2 cellular contexts compared by ENCODE assay signal in the genomic region with DNA sequence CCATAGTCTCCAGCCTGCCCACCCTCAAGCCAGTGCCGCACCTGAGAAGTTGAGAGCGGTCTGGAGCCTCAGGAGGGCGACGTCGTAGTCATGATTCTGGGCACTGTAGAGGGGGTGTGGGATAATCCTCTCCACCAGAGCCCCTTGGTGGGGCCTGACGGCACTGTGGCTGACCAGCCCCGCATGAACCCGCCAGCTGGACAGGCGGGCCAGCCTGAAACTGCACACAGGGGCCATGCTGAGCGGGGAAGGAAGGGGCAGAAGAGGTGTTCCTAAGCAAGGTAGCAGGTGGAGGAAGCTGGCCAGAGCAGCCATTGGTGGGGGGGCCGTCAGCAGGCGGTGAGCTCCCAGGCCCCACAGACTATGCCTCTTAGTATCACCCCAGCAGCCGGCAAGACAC.
TF ChIP-seq lines count a peak whose summit lies in the region.

No MANE protein-coding gene starts in this region.

TF ChIP-seq in GM23338, 12 proteins besides CTCF, POLR2A, EP300 and RAD21:
- TF ChIP-seq, protein P1, sequence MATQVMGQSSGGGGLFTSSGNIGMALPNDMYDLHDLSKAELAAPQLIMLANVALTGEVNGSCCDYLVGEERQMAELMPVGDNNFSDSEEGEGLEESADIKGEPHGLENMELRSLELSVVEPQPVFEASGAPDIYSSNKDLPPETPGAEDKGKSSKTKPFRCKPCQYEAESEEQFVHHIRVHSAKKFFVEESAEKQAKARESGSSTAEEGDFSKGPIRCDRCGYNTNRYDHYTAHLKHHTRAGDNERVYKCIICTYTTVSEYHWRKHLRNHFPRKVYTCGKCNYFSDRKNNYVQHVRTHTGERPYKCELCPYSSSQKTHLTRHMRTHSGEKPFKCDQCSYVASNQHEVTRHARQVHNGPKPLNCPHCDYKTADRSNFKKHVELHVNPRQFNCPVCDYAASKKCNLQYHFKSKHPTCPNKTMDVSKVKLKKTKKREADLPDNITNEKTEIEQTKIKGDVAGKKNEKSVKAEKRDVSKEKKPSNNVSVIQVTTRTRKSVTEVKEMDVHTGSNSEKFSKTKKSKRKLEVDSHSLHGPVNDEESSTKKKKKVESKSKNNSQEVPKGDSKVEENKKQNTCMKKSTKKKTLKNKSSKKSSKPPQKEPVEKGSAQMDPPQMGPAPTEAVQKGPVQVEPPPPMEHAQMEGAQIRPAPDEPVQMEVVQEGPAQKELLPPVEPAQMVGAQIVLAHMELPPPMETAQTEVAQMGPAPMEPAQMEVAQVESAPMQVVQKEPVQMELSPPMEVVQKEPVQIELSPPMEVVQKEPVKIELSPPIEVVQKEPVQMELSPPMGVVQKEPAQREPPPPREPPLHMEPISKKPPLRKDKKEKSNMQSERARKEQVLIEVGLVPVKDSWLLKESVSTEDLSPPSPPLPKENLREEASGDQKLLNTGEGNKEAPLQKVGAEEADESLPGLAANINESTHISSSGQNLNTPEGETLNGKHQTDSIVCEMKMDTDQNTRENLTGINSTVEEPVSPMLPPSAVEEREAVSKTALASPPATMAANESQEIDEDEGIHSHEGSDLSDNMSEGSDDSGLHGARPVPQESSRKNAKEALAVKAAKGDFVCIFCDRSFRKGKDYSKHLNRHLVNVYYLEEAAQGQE (IDR thresholded peaks at IDR 0.05; ENCODE audit: unreplicated experiment): no peak
- TF ChIP-seq, protein P2, sequence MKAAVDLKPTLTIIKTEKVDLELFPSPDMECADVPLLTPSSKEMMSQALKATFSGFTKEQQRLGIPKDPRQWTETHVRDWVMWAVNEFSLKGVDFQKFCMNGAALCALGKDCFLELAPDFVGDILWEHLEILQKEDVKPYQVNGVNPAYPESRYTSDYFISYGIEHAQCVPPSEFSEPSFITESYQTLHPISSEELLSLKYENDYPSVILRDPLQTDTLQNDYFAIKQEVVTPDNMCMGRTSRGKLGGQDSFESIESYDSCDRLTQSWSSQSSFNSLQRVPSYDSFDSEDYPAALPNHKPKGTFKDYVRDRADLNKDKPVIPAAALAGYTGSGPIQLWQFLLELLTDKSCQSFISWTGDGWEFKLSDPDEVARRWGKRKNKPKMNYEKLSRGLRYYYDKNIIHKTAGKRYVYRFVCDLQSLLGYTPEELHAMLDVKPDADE (IDR thresholded peaks at IDR 0.05): no peak
- no peak for TF ChIP-seq CREB1 (CRISPR knock-in tag; IDR thresholded peaks at IDR 0.05; ENCODE audit: low read depth)
- TF ChIP-seq JUNB (IDR thresholded peaks at IDR 0.05; ENCODE audit: unreplicated experiment): no peak
- no peak for TF ChIP-seq STAT1 (IDR thresholded peaks at IDR 0.05; ENCODE audit: unreplicated experiment)
- TF ChIP-seq, protein P3, sequence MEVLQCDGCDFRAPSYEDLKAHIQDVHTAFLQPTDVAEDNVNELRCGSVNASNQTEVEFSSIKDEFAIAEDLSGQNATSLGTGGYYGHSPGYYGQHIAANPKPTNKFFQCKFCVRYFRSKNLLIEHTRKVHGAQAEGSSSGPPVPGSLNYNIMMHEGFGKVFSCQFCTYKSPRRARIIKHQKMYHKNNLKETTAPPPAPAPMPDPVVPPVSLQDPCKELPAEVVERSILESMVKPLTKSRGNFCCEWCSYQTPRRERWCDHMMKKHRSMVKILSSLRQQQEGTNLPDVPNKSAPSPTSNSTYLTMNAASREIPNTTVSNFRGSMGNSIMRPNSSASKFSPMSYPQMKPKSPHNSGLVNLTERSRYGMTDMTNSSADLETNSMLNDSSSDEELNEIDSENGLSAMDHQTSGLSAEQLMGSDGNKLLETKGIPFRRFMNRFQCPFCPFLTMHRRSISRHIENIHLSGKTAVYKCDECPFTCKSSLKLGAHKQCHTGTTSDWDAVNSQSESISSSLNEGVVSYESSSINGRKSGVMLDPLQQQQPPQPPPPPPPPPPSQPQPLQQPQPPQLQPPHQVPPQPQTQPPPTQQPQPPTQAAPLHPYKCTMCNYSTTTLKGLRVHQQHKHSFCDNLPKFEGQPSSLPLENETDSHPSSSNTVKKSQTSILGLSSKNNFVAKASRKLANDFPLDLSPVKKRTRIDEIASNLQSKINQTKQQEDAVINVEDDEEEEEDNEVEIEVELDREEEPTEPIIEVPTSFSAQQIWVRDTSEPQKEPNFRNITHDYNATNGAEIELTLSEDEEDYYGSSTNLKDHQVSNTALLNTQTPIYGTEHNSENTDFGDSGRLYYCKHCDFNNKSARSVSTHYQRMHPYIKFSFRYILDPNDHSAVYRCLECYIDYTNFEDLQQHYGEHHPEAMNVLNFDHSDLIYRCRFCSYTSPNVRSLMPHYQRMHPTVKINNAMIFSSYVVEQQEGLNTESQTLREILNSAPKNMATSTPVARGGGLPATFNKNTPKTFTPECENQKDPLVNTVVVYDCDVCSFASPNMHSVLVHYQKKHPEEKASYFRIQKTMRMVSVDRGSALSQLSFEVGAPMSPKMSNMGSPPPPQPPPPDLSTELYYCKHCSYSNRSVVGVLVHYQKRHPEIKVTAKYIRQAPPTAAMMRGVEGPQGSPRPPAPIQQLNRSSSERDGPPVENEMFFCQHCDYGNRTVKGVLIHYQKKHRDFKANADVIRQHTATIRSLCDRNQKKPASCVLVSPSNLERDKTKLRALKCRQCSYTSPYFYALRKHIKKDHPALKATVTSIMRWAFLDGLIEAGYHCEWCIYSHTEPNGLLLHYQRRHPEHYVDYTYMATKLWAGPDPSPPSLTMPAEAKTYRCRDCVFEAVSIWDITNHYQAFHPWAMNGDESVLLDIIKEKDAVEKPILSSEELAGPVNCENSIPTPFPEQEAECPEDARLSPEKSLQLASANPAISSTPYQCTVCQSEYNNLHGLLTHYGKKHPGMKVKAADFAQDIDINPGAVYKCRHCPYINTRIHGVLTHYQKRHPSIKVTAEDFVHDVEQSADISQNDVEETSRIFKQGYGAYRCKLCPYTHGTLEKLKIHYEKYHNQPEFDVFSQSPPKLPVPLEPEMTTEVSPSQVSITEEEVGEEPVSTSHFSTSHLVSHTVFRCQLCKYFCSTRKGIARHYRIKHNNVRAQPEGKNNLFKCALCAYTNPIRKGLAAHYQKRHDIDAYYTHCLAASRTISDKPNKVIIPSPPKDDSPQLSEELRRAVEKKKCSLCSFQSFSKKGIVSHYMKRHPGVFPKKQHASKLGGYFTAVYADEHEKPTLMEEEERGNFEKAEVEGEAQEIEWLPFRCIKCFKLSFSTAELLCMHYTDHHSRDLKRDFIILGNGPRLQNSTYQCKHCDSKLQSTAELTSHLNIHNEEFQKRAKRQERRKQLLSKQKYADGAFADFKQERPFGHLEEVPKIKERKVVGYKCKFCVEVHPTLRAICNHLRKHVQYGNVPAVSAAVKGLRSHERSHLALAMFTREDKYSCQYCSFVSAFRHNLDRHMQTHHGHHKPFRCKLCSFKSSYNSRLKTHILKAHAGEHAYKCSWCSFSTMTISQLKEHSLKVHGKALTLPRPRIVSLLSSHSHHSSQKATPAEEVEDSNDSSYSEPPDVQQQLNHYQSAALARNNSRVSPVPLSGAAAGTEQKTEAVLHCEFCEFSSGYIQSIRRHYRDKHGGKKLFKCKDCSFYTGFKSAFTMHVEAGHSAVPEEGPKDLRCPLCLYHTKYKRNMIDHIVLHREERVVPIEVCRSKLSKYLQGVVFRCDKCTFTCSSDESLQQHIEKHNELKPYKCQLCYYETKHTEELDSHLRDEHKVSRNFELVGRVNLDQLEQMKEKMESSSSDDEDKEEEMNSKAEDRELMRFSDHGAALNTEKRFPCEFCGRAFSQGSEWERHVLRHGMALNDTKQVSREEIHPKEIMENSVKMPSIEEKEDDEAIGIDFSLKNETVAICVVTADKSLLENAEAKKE (CRISPR knock-in tag; IDR thresholded peaks at IDR 0.05): no peak
- TF ChIP-seq POLR2AphosphoS5 (IDR thresholded peaks at IDR 0.05; ENCODE audit: low read depth): no peak
- TF ChIP-seq ZNF331 (CRISPR knock-in tag; IDR thresholded peaks at IDR 0.05; ENCODE audit: low read depth): no peak
TF ChIP-seq in GM23338: peak in this region for 0.

TF ChIP-seq in H1, 55 proteins besides CTCF, POLR2A, EP300 and RAD21:
- TF ChIP-seq CBX8 (IDR thresholded peaks at IDR 0.05; ENCODE audit: borderline replicate concordance, low read depth, low read length): no peak
- no peak for TF ChIP-seq SP4 (IDR thresholded peaks at IDR 0.05; ENCODE audit: low read length)
- TF ChIP-seq MAFK (IDR thresholded peaks at IDR 0.05; ENCODE audit: low read depth, low read length): no peak
- TF ChIP-seq KDM5A (IDR thresholded peaks at IDR 0.05; ENCODE audit: low read length): no peak
- TF ChIP-seq EGR1 (IDR thresholded peaks at IDR 0.05; ENCODE audit: borderline replicate concordance, low read depth, low read length): no peak
- no peak for TF ChIP-seq POU5F1 (IDR thresholded peaks at IDR 0.05; ENCODE audit: low read depth, low read length)
- TF ChIP-seq SRF (IDR thresholded peaks at IDR 0.05; ENCODE audit: low read depth, low read length): no peak
- TF ChIP-seq KDM1A (IDR thresholded peaks at IDR 0.05; ENCODE audit: borderline replicate concordance, low read length): no peak
- TF ChIP-seq SIX5 (IDR thresholded peaks at IDR 0.05; ENCODE audit: low read depth, low read length): no peak
- TF ChIP-seq CEBPB (IDR thresholded peaks at IDR 0.05; ENCODE audit: low read depth, low read length): no peak
- no peak for TF ChIP-seq SP1 (IDR thresholded peaks at IDR 0.05; ENCODE audit: low read depth, low read length)
- no peak for TF ChIP-seq TAF7 (optimal IDR thresholded peaks at IDR 0.05; ENCODE audit: borderline replicate concordance, low read depth, low read length)
- TF ChIP-seq, protein P4, sequence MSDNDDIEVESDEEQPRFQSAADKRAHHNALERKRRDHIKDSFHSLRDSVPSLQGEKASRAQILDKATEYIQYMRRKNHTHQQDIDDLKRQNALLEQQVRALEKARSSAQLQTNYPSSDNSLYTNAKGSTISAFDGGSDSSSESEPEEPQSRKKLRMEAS (IDR thresholded peaks at IDR 0.05): no peak
- no peak for TF ChIP-seq SUZ12 (IDR thresholded peaks at IDR 0.05; ENCODE audit: low read length)
- no peak for TF ChIP-seq YY1 (IDR thresholded peaks at IDR 0.05; ENCODE audit: low read depth, low read length)
- no peak for TF ChIP-seq HDAC6 (IDR thresholded peaks at IDR 0.05; ENCODE audit: low read depth, low read length)
- no peak for TF ChIP-seq SIN3A (conservative IDR thresholded peaks at IDR 0.05 in 1 of 2, IDR thresholded peaks at IDR 0.05 in 1 of 2; ENCODE audit: low read depth in 1 of 2, low read length in 2 of 2)
- TF ChIP-seq SAP30 (IDR thresholded peaks at IDR 0.05; ENCODE audit: insufficient read depth, insufficient replicate concordance, low read length): no peak
